In the genomic region with DNA sequence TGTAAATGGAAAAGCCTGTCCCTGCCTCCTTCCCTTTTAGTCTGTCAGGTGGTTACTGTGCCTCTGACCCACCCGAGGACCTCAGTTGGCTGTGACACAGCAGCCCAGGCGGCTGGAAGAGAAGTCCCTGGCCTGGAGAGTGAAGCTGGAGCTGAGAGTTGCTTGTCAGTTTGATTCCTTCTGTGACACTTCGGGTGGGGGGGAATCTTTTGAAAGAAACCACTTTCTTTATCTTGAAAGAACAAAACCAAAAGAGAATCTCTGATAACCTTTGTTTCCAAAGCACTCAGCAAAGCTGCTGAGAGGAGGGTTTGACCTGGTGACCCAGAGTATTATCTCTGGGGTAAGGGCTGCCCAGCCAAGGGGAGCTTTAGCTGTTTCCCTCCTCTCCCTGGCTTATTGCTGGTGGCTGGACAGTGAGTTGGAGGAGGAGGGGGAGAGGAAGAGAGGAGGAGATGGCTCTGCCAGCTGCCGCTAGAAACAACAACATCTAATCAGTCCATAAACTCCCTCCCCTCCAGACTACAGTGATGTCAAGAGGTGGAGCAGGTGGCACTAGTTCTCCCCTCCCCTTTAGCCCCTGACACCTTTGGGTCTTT, we compare ENCODE assay signal across 8 cellular contexts. TPM values are rescaled to one million over a fixed set of nuclear protein-coding genes. Genes with fewer than 3 reads are reported as not detected.
DNase-seq lines count a peak whose midpoint lies in the region; FAIRE-seq and TF ChIP-seq lines count a peak whose summit lies in the region.

No MANE protein-coding gene starts in this region.

- no peaks in the 10 kb centered on the region for H3K9me3 Mint-ChIP-seq in activated CD4-positive, alpha-beta memory T cell treated with anti-CD3 and anti-CD28 coated beads, Interleukin-2, amount 10 ng/mL, durations not matched to agents 7 days and 5 days

- peak overlapping the region in 1 of 2 donors; percentile 0 for H3K4me3 ChIP-seq in right atrium auricular region
- peak overlapping the region in 1 of 2 donors; percentile 9 for H3K4me3 ChIP-seq in small intestine (ENCODE audit: low read depth in 1 of 2, low read length in 2 of 2)

- no peaks in the 10 kb centered on the region for H3K27me3 Mint-ChIP-seq in activated CD4-positive, alpha-beta memory T cell treated with anti-CD3 and anti-CD28 coated beads, Interleukin-2, amount 10 ng/mL, durations not matched to agents 7 days and 5 days

- no peak for TF ChIP-seq CTCF in right atrium auricular region (IDR thresholded peaks at IDR 0.05)

- peaks cover 67% of the 10 kb centered on the region for H3K4me1 Mint-ChIP-seq in activated CD4-positive, alpha-beta memory T cell treated with anti-CD3 and anti-CD28 coated beads, Interleukin-2, amount 10 ng/mL, durations not matched to agents 7 days and 5 days

- H3K27me3 ChIP-seq in right atrium auricular region (no peaks in the 10 kb centered on the region), small intestine (ENCODE audit: control insufficient read depth in 2 of 2, insufficient read depth in 2 of 2, low read length in 2 of 2) (no peaks in the 10 kb centered on the region)

- peak; percentile 31 for DNase-seq in stimulated activated CD4-positive, alpha-beta T cell treated with anti-CD3 and anti-CD28 coated beads, Interleukin-15, amount 100 ng/mL, for 24 hours
- no peak for DNase-seq in stimulated activated CD4-positive, alpha-beta T cell treated with anti-CD3 and anti-CD28 coated beads, Interleukin-4, amount 100 ng/mL, for 1 hour
- DNase-seq in activated CD4-positive, alpha-beta memory T cell treated with anti-CD3 and anti-CD28 coated beads, Interleukin-2, amount 10 ng/mL, durations not matched to agents 7 days and 5 days, result no peak
- DNase-seq in right atrium auricular region (ENCODE audit: low spot score), result no peak
- no peak for DNase-seq in small intestine
- no peak for DNase-seq in D341Med (ENCODE audit: low spot score)
- DNase-seq in UCSD-AML1 (lab: John Stamatoyannopoulos, UW; ENCODE audit: unreplicated experiment), result no peak
- no peak for DNase-seq in frontal cortex (ENCODE audit: low spot score in 2 of 2)

- H3K36me3 ChIP-seq in right atrium auricular region (no peaks in the 10 kb centered on the region), small intestine (ENCODE audit: control insufficient read depth in 2 of 2, insufficient read depth in 2 of 2, low read length in 2 of 2) (no peaks in the 10 kb centered on the region)

- H3K27ac ChIP-seq in right atrium auricular region (peak overlapping the region; percentile 93 to 97), small intestine (ENCODE audit: low read depth in 1 of 2, low read length in 1 of 2) (peak overlapping the region; percentile 27 to 73)

- H3K9me3 ChIP-seq in right atrium auricular region (no peaks in the 10 kb centered on the region), small intestine (ENCODE audit: control insufficient read depth, low read depth) (no peaks in the 10 kb centered on the region)

- H3K36me3 Mint-ChIP-seq in activated CD4-positive, alpha-beta memory T cell treated with anti-CD3 and anti-CD28 coated beads, Interleukin-2, amount 10 ng/mL, durations not matched to agents 7 days and 5 days (ENCODE audit: low read depth), result peaks cover 12% of the 10 kb centered on the region

- FAIRE-seq in small intestine (lab: Jason Lieb, UNC), result no peak
- FAIRE-seq in frontal cortex (lab: Jason Lieb, UNC), result no peak

- CTCF ChIA-PET in activated CD4-positive, alpha-beta memory T cell treated with anti-CD3 and anti-CD28 coated beads, Interleukin-2, amount 10 ng/mL, durations not matched to agents 7 days and 5 days (lab: Charles Lee), result interaction anchor here (1.0 to 2.0 kb wide), 5 partner anchors 33 to 76 kb away, joined by 3 to 5 read pairs (median 5); no protein-coding TSS in a partner anchor

- POLR2A ChIA-PET in activated CD4-positive, alpha-beta memory T cell treated with anti-CD3 and anti-CD28 coated beads, Interleukin-2, amount 10 ng/mL, durations not matched to agents 7 days and 5 days (lab: Charles Lee), result interaction anchor here (0.6 to 2.7 kb wide), 8 partner anchors 10 to 734 kb away, joined by 3 to 10 read pairs (median 4); no protein-coding TSS in a partner anchor

- H3K4me1 ChIP-seq in right atrium auricular region, result peaks cover 0 to 99% of the 10 kb centered on the region in 2 donors
- H3K4me1 ChIP-seq in small intestine (ENCODE audit: control insufficient read depth in 2 of 2, insufficient read depth in 1 of 2, low read depth in 1 of 2, low read length in 1 of 2), result peaks cover 28 to 45% of the 10 kb centered on the region in 2 donors

- no peak overlapping the region for H3K4me3 Mint-ChIP-seq in activated CD4-positive, alpha-beta memory T cell treated with anti-CD3 and anti-CD28 coated beads, Interleukin-2, amount 10 ng/mL, durations not matched to agents 7 days and 5 days

- WGBS in small intestine, 3 donors, result 17 to 28% (median 24%) methylated on average over 4 of the region's 4 CpGs

- peak overlapping the region; percentile 69 for H3K27ac Mint-ChIP-seq in activated CD4-positive, alpha-beta memory T cell treated with anti-CD3 and anti-CD28 coated beads, Interleukin-2, amount 10 ng/mL, durations not matched to agents 7 days and 5 days

RNA-seq across cellular contexts. Expression of a gene that starts 34.0 kb away (rescaled TPM):
- 10 to 100 TPM; 17.1 to 18.4 TPM for total RNA-seq in activated CD4-positive, alpha-beta memory T cell treated with anti-CD3 and anti-CD28 coated beads, Interleukin-2, amount 10 ng/mL, durations not matched to agents 7 days and 5 days
- total RNA-seq in right atrium auricular region, result 10 to 100 TPM; 28.3 to 34.1 TPM
- 1 to 10 TPM; 4.9 to 8.0 (median 7.6) TPM for polyA plus RNA-seq in small intestine
- 12.6 TPM for total RNA-seq in frontal cortex
